19 cellular contexts compared by ENCODE assay signal in the genomic region with DNA sequence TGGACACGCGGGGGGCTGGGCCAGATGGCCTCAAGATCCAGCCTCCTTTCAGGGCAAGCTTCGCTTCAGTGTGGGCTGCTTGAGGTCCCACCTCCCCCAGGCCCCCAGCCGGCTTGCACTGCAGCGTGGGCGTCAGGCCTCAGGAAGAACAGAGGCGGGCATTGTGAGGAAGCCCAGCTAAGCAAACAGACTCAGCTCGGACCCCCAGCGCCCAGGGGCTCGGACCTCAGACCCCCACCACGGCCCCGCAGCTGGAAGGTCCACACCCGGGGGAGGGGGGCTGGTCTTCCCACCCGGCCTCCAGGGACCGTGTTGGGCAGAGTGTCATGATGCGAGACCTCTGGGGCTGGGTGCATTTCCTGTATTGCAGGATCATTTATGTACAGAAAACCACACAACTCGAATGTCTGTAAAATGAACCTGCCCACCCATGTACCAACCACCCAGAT. TPM values are rescaled to one million over a fixed set of nuclear protein-coding genes. Genes with fewer than 3 reads are reported as not detected.
A peak's percentile ranks its signal among the peaks of the same experiment; 100 is the strongest.
DNase-seq lines count a peak whose midpoint lies in the region; ATAC-seq, FAIRE-seq and TF ChIP-seq lines count a peak whose summit lies in the region.
"Had no signal": no experiment of that assay in that cellular context is flagged by ENCODE, and none has a peak within 500 bp of the region (broad histone marks: within the 10 kb centered on the region; RNA-seq: fewer than 3 reads in every experiment).

No MANE protein-coding gene starts in this region.

- 26% methylated on average over 10 of the region's 17 CpGs for WGBS in HepG2 (ENCODE audit: low lambda C conversion rate)
- whole genome bisulfite sequencing in trophoblast cell (ENCODE audit: extremely low coverage, insufficient coverage, insufficient read length) = no CpG with 5 or more reads among the region's 17 CpGs

- H2BK120ac ChIP-seq in trophoblast cell (ENCODE audit: insufficient read depth, low read length, poor library complexity) = no peak overlapping the region

- H3K4me1 Mint-ChIP-seq in CD14-positive monocyte = no peaks in the 10 kb centered on the region

- no peaks in the 10 kb centered on the region for H3K79me2 ChIP-seq in HepG2 (ENCODE audit: insufficient read depth, low read length)
- no peaks in the 10 kb centered on the region for H3K79me2 ChIP-seq in trophoblast cell (ENCODE audit: control insufficient read depth, insufficient read depth, low read length, poor library complexity)

- intact Hi-C loops in CD14-positive monocyte (cut with micrococcal nuclease) (no loop called here), HepG2 (cut with micrococcal nuclease; ENCODE audit: unreplicated experiment) (no loop called here), sciatic nerve (cut with DNase I) (no loop called here)

- H2AK5ac ChIP-seq in trophoblast cell (ENCODE audit: low read length) = no peak overlapping the region

- H3K23ac ChIP-seq in trophoblast cell (ENCODE audit: low read length) = no peak overlapping the region

- in situ Hi-C loops in HepG2 (cut with HindIII; ENCODE audit: extremely low pct_ligation_motif_present, low pct_unique_long_range_greater_than_20kb) = no loop called here

- peaks cover 1 to 8% (median 4%) of the 10 kb centered on the region in 3 donors for H3K27me3 Mint-ChIP-seq in CD14-positive monocyte (ENCODE audit: low read depth in 3 of 3)

- no peak overlapping the region for H2BK5ac ChIP-seq in trophoblast cell (ENCODE audit: low read depth, low read length, poor library complexity)

- H3K27me3 ChIP-seq in HepG2 (ENCODE audit: control insufficient read depth in 1 of 2, insufficient read depth in 2 of 2, low read length in 2 of 2) (peaks cover 2 to 50% of the 10 kb centered on the region in 2 experiments; a peak in 3 of 5 replicates), trophoblast cell (ENCODE audit: insufficient read depth, low read length) (no peaks in the 10 kb centered on the region)

- DNase-seq in CD14-positive monocyte (ENCODE audit: low spot score) (peak; percentile 27), NB4 (ENCODE audit: low read depth) (peak; percentile 63), HepG2 (ENCODE audit: low spot score) (no peak), sciatic nerve (ENCODE audit: low spot score) (no peak), trophoblast cell (no peak), NCI-H510A (lab: John Stamatoyannopoulos, UW) (no peak)
- DNase-seq: AML-193; Calu3; CD4-positive, alpha-beta T cell; DMS53; HCEC 1CT; NCI-H1092 treated with DMSO at 0.1 percent for 48 hours; NCI-H1694; NCI-H524 treated with DMSO at 0.1 percent for 48 hours had no signal

- H3K4ac ChIP-seq in trophoblast cell (ENCODE audit: low read depth, low read length) = no peak overlapping the region

- no peak overlapping the region for H4K8ac ChIP-seq in trophoblast cell (ENCODE audit: low read depth, low read length)

- no peak overlapping the region for H3K27ac Mint-ChIP-seq in CD14-positive monocyte
- H3K27ac Mint-ChIP-seq: CD4-positive, alpha-beta T cell had no signal

- TF ChIP-seq CTCF in CD14-positive monocyte (IDR thresholded peaks at IDR 0.05) = no peak
- TF ChIP-seq CTCF in NB4 (IDR thresholded peaks at IDR 0.05; ENCODE audit: low read depth, low read length) = no peak
- TF ChIP-seq CTCF in HepG2 (CRISPR knock-in tag; IDR thresholded peaks at IDR 0.05) = no peak

- H3K79me1 ChIP-seq in trophoblast cell (ENCODE audit: low read length) = no peaks in the 10 kb centered on the region

- no peak overlapping the region for H3K27ac ChIP-seq in HepG2 (ENCODE audit: extremely low read length, insufficient read depth, low read length)
- no peak overlapping the region for H3K27ac ChIP-seq in trophoblast cell (ENCODE audit: low read depth, low read length)
- H3K27ac ChIP-seq: KMS-11 had no signal

- no peak overlapping the region for H2BK12ac ChIP-seq in trophoblast cell (ENCODE audit: low read length)

- no peak overlapping the region for H3K4me2 ChIP-seq in HepG2 (ENCODE audit: low read depth, low read length)
- H3K4me2 ChIP-seq in trophoblast cell (ENCODE audit: low read length) = no peak overlapping the region
- H3K4me2 ChIP-seq: KMS-11 had no signal

- H3K9me3 ChIP-seq in HepG2 (ENCODE audit: low read length) (no peaks in the 10 kb centered on the region), trophoblast cell (ENCODE audit: insufficient read depth, low read depth, low read length) (peaks cover 8% of the 10 kb centered on the region)

- H3K4me3 Mint-ChIP-seq in CD14-positive monocyte = no peak overlapping the region
- H3K4me3 Mint-ChIP-seq: CD4-positive, alpha-beta T cell had no signal

- TF ChIP-seq RAD21 in HepG2 (CRISPR knock-in tag; IDR thresholded peaks at IDR 0.05) = no peak

- H3K14ac ChIP-seq in trophoblast cell (ENCODE audit: low read length) = no peak overlapping the region

- POLR2A ChIA-PET in HepG2 (lab: Yijun Ruan, JAX) = no interaction called here

- H3K36me3 Mint-ChIP-seq in CD14-positive monocyte = no peaks in the 10 kb centered on the region

- no peak overlapping the region for H4K91ac ChIP-seq in trophoblast cell (ENCODE audit: low read depth, low read length)

- H3K9ac ChIP-seq in HepG2 (ENCODE audit: insufficient read depth, low read depth, low read length) = no peak overlapping the region
- H3K9ac ChIP-seq in trophoblast cell (ENCODE audit: low read length) = no peak overlapping the region
- H3K9ac ChIP-seq: KMS-11 had no signal

- ATAC-seq in HepG2 (no peak), sciatic nerve (peak; percentile 55), GM18519 (IDR thresholded peaks at IDR 0.05; ENCODE audit: low FRiP score, unreplicated experiment) (no peak), HG03139 (IDR thresholded peaks at IDR 0.05; ENCODE audit: unreplicated experiment) (no peak)
- ATAC-seq: Panc1, Right ventricle myocardium inferior had no signal

- H2AFZ ChIP-seq in HepG2 (ENCODE audit: low read length) (no peak overlapping the region), trophoblast cell (ENCODE audit: insufficient read depth, low read length, poor library complexity) (no peak overlapping the region)

- CTCF ChIA-PET in HepG2 (lab: Yijun Ruan, JAX; ENCODE audit: low intra/inter-chr PET ratio, low total read pairs) = no interaction called here

- no peak for TF ChIP-seq EP300 in HepG2 (IDR thresholded peaks at IDR 0.05; ENCODE audit: low read depth in 2 of 2, low read length in 2 of 2)
- no peak for TF ChIP-seq EP300 in HepG2 (CRISPR knock-in tag; IDR thresholded peaks at IDR 0.05; ENCODE audit: borderline replicate concordance)

- H3K9me3 Mint-ChIP-seq in CD14-positive monocyte = peaks cover 0 to 10% (median 3%) of the 10 kb centered on the region in 7 donors

- no peaks in the 10 kb centered on the region for H3K4me1 ChIP-seq in HepG2 (ENCODE audit: insufficient read depth, low read length)
- no peaks in the 10 kb centered on the region for H3K4me1 ChIP-seq in trophoblast cell (ENCODE audit: control insufficient read depth in 1 of 2, insufficient read depth in 2 of 2, low read length in 2 of 2)

- H3K4me3 ChIP-seq in NB4 (ENCODE audit: low read depth, low read length) = no peak overlapping the region
- no peak overlapping the region for H3K4me3 ChIP-seq in HepG2 (replicated peaks in 1 of 3; ENCODE audit: insufficient read depth in 1 of 3, low read depth in 2 of 3, low read length in 3 of 3)
- H3K4me3 ChIP-seq in trophoblast cell (ENCODE audit: low read depth, low read length) = no peak overlapping the region

- TF ChIP-seq POLR2A in NB4 (IDR thresholded peaks at IDR 0.05; ENCODE audit: extremely low read depth, insufficient read length) (no peak), HepG2 (IDR thresholded peaks at IDR 0.05; ENCODE audit: insufficient read depth in 1 of 2, low read depth in 2 of 2, low read length in 2 of 2) (no peak)

- H3K36me3 ChIP-seq in HepG2 (replicated peaks in 1 of 2; ENCODE audit: control insufficient read depth in 1 of 2, insufficient read depth in 2 of 2, low read length in 2 of 2) (no peaks in the 10 kb centered on the region), trophoblast cell (ENCODE audit: control insufficient read depth in 1 of 2, insufficient read depth in 2 of 2, low read length in 2 of 2) (no peaks in the 10 kb centered on the region)

- no TSS peak for BruUV-seq in HepG2 (replicated peaks; lab: Mats Ljungman, UMichigan)

- no peak for FAIRE-seq in HepG2 (lab: Jason Lieb, UNC)

- no peak overlapping the region for H4K12ac ChIP-seq in trophoblast cell (ENCODE audit: low read depth, low read length)

- H3K18ac ChIP-seq in trophoblast cell (ENCODE audit: low read length) = no peak overlapping the region

- no peaks in the 10 kb centered on the region for H4K20me1 ChIP-seq in HepG2 (ENCODE audit: insufficient read depth, low read length)

TF ChIP-seq in HepG2, 621 proteins besides CTCF, POLR2A, EP300 and RAD21:
- no peak for TF ChIP-seq DPF2 (CRISPR knock-in tag; IDR thresholded peaks at IDR 0.05; ENCODE audit: borderline replicate concordance, low read depth)
- TF ChIP-seq ZNF768 (CRISPR knock-in tag; IDR thresholded peaks at IDR 0.05) = peak; percentile 70; the same call in 1 of the 2 replicates

RNA-seq across cellular contexts. Expression of gene ZNF469, which starts 24.7 kb away (rescaled TPM):
- polyA plus RNA-seq in CD14-positive monocyte (under 1 TPM; 0.02 to 0.10 TPM), HepG2 (2011; rRNA removed) (not detected in 2 replicates)
- total RNA-seq in HepG2 (2016; rRNA removed; fragmentation: Illumina TruSeq; extraction: Trizol) (not detected in 2 replicates), sciatic nerve (2.9 TPM)
- total RNA-seq in HepG2 (2016; cell fraction: cytosol; rRNA removed; fragmentation: Illumina TruSeq; extraction: Trizol; ENCODE audit: low read depth) = not detected in 2 replicates
- total RNA-seq in HepG2 (2016; cell fraction: insoluble cytoplasmic fraction; rRNA removed; fragmentation: Illumina TruSeq; extraction: Trizol) = not detected in 2 replicates
- not detected in 2 replicates for total RNA-seq in HepG2 (2016; cell fraction: membrane; rRNA removed; fragmentation: Illumina TruSeq; extraction: Trizol)
- total RNA-seq in HepG2 (2016; cell fraction: nucleus; rRNA removed; fragmentation: Illumina TruSeq; extraction: Trizol) = not detected in 2 replicates
- not detected in 2 replicates for polyA plus RNA-seq in HepG2 (2011; cell fraction: cytosol; rRNA removed)
- polyA plus RNA-seq in HepG2 (2011; cell fraction: nucleus; rRNA removed) = 0.02 TPM in 1 of 2 replicates, not detected in the other
- not detected in 2 replicates for polyA plus RNA-seq in HepG2 (2012)
- not detected in 2 replicates for polyA plus RNA-seq in HepG2 (2016; cell fraction: cytosol; fragmentation: Illumina TruSeq; extraction: Trizol; ENCODE audit: low read depth)
- not detected in 2 replicates for polyA plus RNA-seq in HepG2 (2016; cell fraction: insoluble cytoplasmic fraction; fragmentation: Illumina TruSeq; extraction: Trizol; ENCODE audit: low read depth)
- polyA plus RNA-seq in HepG2 (2016; cell fraction: membrane; fragmentation: Illumina TruSeq; extraction: Trizol; ENCODE audit: low read depth) = not detected in 2 replicates
- not detected in 2 replicates for polyA plus RNA-seq in HepG2 (2016; cell fraction: nucleus; fragmentation: Illumina TruSeq; extraction: Trizol; ENCODE audit: insufficient read depth, low read depth)
- not detected in 2 replicates for polyA minus RNA-seq in HepG2 (2011; rRNA and poly(A)+ RNA removed; ENCODE audit: low replicate concordance)
- not detected in 2 replicates for polyA minus RNA-seq in HepG2 (2011; cell fraction: cytosol; rRNA and poly(A)+ RNA removed)
- not detected in 2 replicates for polyA minus RNA-seq in HepG2 (2011; cell fraction: nucleus; rRNA and poly(A)+ RNA removed)
- 0.51 and 0.54 TPM in 2 replicates for polyA plus RNA-seq in trophoblast cell (2013)

Comparison
In these comparisons a context has a peak if more than half of its experiments do, and no peak if none do; other contexts are left out.
1. DNase-seq: peak in CD14-positive monocyte (single experiment) and NB4 (single experiment); none in HepG2 (single experiment), sciatic nerve (single experiment), trophoblast cell (0 of 2) and NCI-H510A (single experiment).